18 cellular contexts compared by ENCODE assay signal in genomic region chr2:11515441-11516071, GRCh38. TPM values are rescaled to one million over a fixed set of nuclear protein-coding genes. Genes with fewer than 3 reads are reported as not detected.
DNase-seq lines count a peak whose midpoint lies in the region; ATAC-seq, FAIRE-seq and TF ChIP-seq lines count a peak whose summit lies in the region.
"Had no signal": no experiment of that assay in that cellular context is flagged by ENCODE, and none has a peak within 500 bp of the region (broad histone marks: within the 10 kb centered on the region; RNA-seq: fewer than 3 reads in every experiment).

No MANE protein-coding gene starts in this region.

- no peaks in the 10 kb centered on the region for H3K36me3 ChIP-seq in GM23338 (ENCODE audit: insufficient read depth)
- H3K36me3 ChIP-seq in ovary = no peaks in the 10 kb centered on the region
- H3K36me3 ChIP-seq in CD8-positive, alpha-beta T cell (ENCODE audit: insufficient read depth, low read length) = no peaks in the 10 kb centered on the region
- H3K36me3 ChIP-seq: HAP-1, Peyer's patch had no signal

- H3K27ac ChIP-seq in GM23338 (ENCODE audit: low read depth) (no peak overlapping the region), ovary (peak overlapping the region; percentile 62 to 64)
- H3K27ac ChIP-seq in CD8-positive, alpha-beta T cell (ENCODE audit: low read depth, low read length) = no peak overlapping the region
- H3K27ac ChIP-seq: Peyer's patch had no signal

- no peaks in the 10 kb centered on the region for H3K36me3 Mint-ChIP-seq in GM23338 (ENCODE audit: low read depth)
- no peaks in the 10 kb centered on the region for H3K36me3 Mint-ChIP-seq in CD8-positive, alpha-beta T cell

- H3K4me2 ChIP-seq in GM23338 = 0 out of 2 replicates have a peak overlapping the region, but pooled peaks have one; percentile 51
- H3K4me2 ChIP-seq: SK-N-SH had no signal

- intact Hi-C loops in ovary (cut with DNase I) = no loop called here
- intact Hi-C loops in CD8-positive, alpha-beta T cell (cut with DNase I, micrococcal nuclease) = no loop called here

- H3K9me2 ChIP-seq in GM23338 (ENCODE audit: insufficient read depth) = peaks cover 16% of the 10 kb centered on the region; the same call in 1 of the 2 replicates
- H3K9me2 ChIP-seq: SK-N-SH had no signal

- no peak overlapping the region for H3K4me3 Mint-ChIP-seq in GM23338
- no peak overlapping the region for H3K4me3 Mint-ChIP-seq in CD8-positive, alpha-beta T cell

- CTCF ChIA-PET in CD8-positive, alpha-beta T cell (lab: Charles Lee) = no interaction called here

- H3K4me1 Mint-ChIP-seq in GM23338 = peaks cover 56% of the 10 kb centered on the region
- no peaks in the 10 kb centered on the region for H3K4me1 Mint-ChIP-seq in CD8-positive, alpha-beta T cell (ENCODE audit: low read depth)

- peaks cover 3% of the 10 kb centered on the region for H3K27me3 Mint-ChIP-seq in GM23338 (ENCODE audit: insufficient read depth, low read depth, poor library complexity)
- H3K27me3 Mint-ChIP-seq in CD8-positive, alpha-beta T cell (ENCODE audit: low read depth) = peaks cover 20% of the 10 kb centered on the region

- TF ChIP-seq EP300 in ovary (IDR thresholded peaks at IDR 0.05) = no peak

- H3K27me3 ChIP-seq in GM23338 (ENCODE audit: insufficient read depth) (no peaks in the 10 kb centered on the region), ovary (no peaks in the 10 kb centered on the region)
- no peaks in the 10 kb centered on the region for H3K27me3 ChIP-seq in CD8-positive, alpha-beta T cell (ENCODE audit: insufficient read depth, low read length)
- H3K27me3 ChIP-seq: Peyer's patch had no signal

- no peak overlapping the region for H3K27ac Mint-ChIP-seq in GM23338
- no peak overlapping the region for H3K27ac Mint-ChIP-seq in CD8-positive, alpha-beta T cell

- 36 to 42% (median 40%) methylated on average over 8 of the region's 8 CpGs for WGBS in ovary, 3 donors

- H3K4me1 ChIP-seq in GM23338 (ENCODE audit: insufficient read depth) (peaks cover 36% of the 10 kb centered on the region), ovary (ENCODE audit: insufficient read depth) (peaks cover 28% of the 10 kb centered on the region)
- H3K4me1 ChIP-seq in CD8-positive, alpha-beta T cell (ENCODE audit: insufficient read depth, low read length) = no peaks in the 10 kb centered on the region
- H3K4me1 ChIP-seq: HAP-1, Peyer's patch had no signal

- DNase-seq in GM23338 (ENCODE audit: low spot score) (no peak), NCI-H524 treated with DMSO at 0.1 percent for 48 hours (lab: John Stamatoyannopoulos, UW) (peak; percentile 10), ovary (peak in 3 of 5 donors; percentile 30 to 66 (median 60)), NCI-H345 treated with DMSO at 0.1 percent for 48 hours (lab: John Stamatoyannopoulos, UW; ENCODE audit: unreplicated experiment) (no peak), NCI-H1105 treated with DMSO at 0.1 percent for 48 hours (lab: John Stamatoyannopoulos, UW) (no peak)
- DNase-seq in CD8-positive, alpha-beta T cell = no peak
- DNase-seq: AML-193, DND-41, NCI-H146, NCI-H2107, NCI-H226, NCI-H748 treated with DMSO at 0.1 percent for 48 hours, Peyer's patch, Right ventricle myocardium superior, SK-N-SH had no signal

- FAIRE-seq in endometrium (lab: Jason Lieb, UNC) = peak; percentile 68

- H3K9me3 Mint-ChIP-seq in GM23338 = no peaks in the 10 kb centered on the region
- H3K9me3 Mint-ChIP-seq in CD8-positive, alpha-beta T cell = peaks cover 8% of the 10 kb centered on the region

- H3K79me2 ChIP-seq in GM23338 (replicated peaks; ENCODE audit: insufficient read depth) = peaks cover 72% of the 10 kb centered on the region

- no peaks in the 10 kb centered on the region for H3F3A ChIP-seq in GM23338 (replicated peaks; ENCODE audit: low read depth)

- no peak for TF ChIP-seq POLR2A in ovary (IDR thresholded peaks at IDR 0.05)

- peak; percentile 60 for ATAC-seq in GM23338
- ATAC-seq in CD8-positive, alpha-beta T cell = no peak
- no peak for ATAC-seq in HG02840 (IDR thresholded peaks at IDR 0.05; ENCODE audit: low FRiP score, unreplicated experiment)

- H3K4me3 ChIP-seq in GM23338 (no peak overlapping the region), ovary (no peak overlapping the region)
- no peak overlapping the region for H3K4me3 ChIP-seq in CD8-positive, alpha-beta T cell (ENCODE audit: low read depth, low read length)
- H3K4me3 ChIP-seq: HAP-1, Peyer's patch had no signal

- POLR2A ChIA-PET in CD8-positive, alpha-beta T cell (lab: Charles Lee) = no interaction called here

- H3K9me3 ChIP-seq in ovary = no peaks in the 10 kb centered on the region
- no peaks in the 10 kb centered on the region for H3K9me3 ChIP-seq in CD8-positive, alpha-beta T cell (ENCODE audit: low read length)
- H3K9me3 ChIP-seq: HAP-1, Peyer's patch, SK-N-SH had no signal

- H2AFZ ChIP-seq in GM23338 = no peak overlapping the region

- peaks cover 3% of the 10 kb centered on the region for H4K20me1 ChIP-seq in GM23338 (replicated peaks; ENCODE audit: insufficient read depth)

- TF ChIP-seq CTCF in GM23338 (conservative IDR thresholded peaks at IDR 0.05; ENCODE audit: low read depth in 2 of 2) = no peak
- TF ChIP-seq CTCF in ovary (IDR thresholded peaks at IDR 0.05) = no peak
- no peak for TF ChIP-seq CTCF in CD8-positive, alpha-beta T cell (IDR thresholded peaks at IDR 0.05)

TF ChIP-seq in GM23338, 12 proteins besides CTCF, POLR2A, EP300 and RAD21 (continues in another document):
- TF ChIP-seq ZNF462 (CRISPR knock-in tag; IDR thresholded peaks at IDR 0.05) (no peak), JUNB (IDR thresholded peaks at IDR 0.05; ENCODE audit: unreplicated experiment) (no peak), CREB1 (CRISPR knock-in tag; IDR thresholded peaks at IDR 0.05; ENCODE audit: low read depth) (no peak), EZH2phosphoT487 (IDR thresholded peaks at IDR 0.05; ENCODE audit: unreplicated experiment) (no peak)

RNA-seq across cellular contexts. Expression of gene GREB1, which starts 18.3 kb away (rescaled TPM):
- total RNA-seq in GM23338 (2014; rRNA removed; shearing (Covaris generic)) = 35.0 and 36.5 TPM in 2 replicates
- polyA plus RNA-seq in GM23338 (2016; fragmentation: Nextera tagmentation; extraction: Ambion mirVana) (12.0 and 12.2 TPM in 2 replicates), ovary (100 to 1,000 TPM; 104 to 228 TPM)
- 100 to 1,000 TPM; 219 to 723 (median 335) TPM for total RNA-seq in ovary
- total RNA-seq in CD8-positive, alpha-beta T cell = under 1 TPM; 0.25 to 0.57 TPM

RNA-seq across cellular contexts. Expression of gene E2F6, which starts 49.6 kb away (rescaled TPM):
- 20.7 and 30.2 TPM in 2 replicates for total RNA-seq in GM23338 (2014; rRNA removed; shearing (Covaris generic))
- polyA plus RNA-seq in GM23338 (2016; fragmentation: Nextera tagmentation; extraction: Ambion mirVana) (11.9 and 16.9 TPM in 2 replicates), ovary (10 to 100 TPM in 1 of 2 donors, 1 to 10 TPM in 1; 9.9 to 13.6 TPM)
- 10 to 100 TPM; 10.5 to 19.6 (median 17.7) TPM for total RNA-seq in ovary
- total RNA-seq in CD8-positive, alpha-beta T cell = 1 to 10 TPM; 4.9 to 5.0 TPM

Comparison
In these comparisons a context has a peak if more than half of its experiments do, and no peak if none do; other contexts are left out.
1. DNase-seq: peak in NCI-H524 treated with DMSO at 0.1 percent for 48 hours (single experiment) and ovary (3 of 5); none in GM23338 (single experiment), CD8-positive, alpha-beta T cell (0 of 7), NCI-H345 treated with DMSO at 0.1 percent for 48 hours (single experiment) and NCI-H1105 treated with DMSO at 0.1 percent for 48 hours (single experiment).
2. H3K27ac ChIP-seq: peak in ovary (2 of 2); none in GM23338 (single experiment) and CD8-positive, alpha-beta T cell (single experiment).
3. RNA of gene GREB1, which starts 18.3 kb away (total RNA-seq): 219 to 723 TPM in ovary and 35.0 to 36.5 TPM in GM23338; 0.25 to 0.57 TPM in CD8-positive, alpha-beta T cell; every median in the first group is over 10 times any median in the second.